Comparison of ENCODE assay signal across 8 cellular contexts in the genomic region with DNA sequence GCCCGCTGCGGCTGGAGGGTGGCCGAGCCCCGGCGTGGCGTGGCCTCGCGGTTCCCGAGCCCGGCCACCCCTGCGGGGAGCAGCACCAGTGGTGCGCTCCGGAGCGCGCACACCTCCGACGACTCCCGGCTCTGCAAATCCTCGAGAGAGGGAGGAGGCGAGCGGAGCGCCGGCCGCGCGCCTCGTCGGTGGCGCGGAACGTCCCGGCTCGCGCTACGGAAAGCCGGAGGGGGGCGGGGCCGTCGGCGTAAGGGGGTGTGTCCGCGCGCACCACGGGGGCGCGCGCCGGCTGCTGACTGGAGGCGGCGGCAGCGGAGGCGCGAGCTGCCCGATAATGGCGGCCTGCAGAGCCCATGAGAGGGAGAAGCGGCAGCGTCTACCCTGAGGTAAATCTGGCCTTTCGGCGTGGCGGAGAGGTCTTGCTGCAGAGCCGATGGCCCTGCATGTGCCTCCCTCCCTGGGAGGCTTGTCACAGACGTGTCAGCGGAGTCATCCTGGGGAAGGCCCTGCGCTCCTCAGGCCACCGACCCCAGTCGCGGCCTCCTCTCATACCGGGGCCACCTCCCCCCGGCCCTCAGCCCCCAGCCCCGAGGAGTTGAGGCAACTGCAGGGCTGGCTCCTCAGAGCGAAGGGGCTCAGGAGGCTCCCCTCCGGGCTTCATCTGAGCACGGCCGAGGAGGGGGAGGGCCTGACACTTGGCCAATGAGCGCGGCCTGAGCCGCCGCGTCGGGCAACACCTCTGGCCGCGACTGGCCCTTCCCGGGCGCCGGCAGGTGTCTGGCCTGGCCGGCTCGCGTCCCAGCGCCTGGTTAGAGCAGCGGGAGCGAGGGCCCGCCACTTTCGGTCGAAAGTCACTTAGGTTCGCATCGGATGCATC. TPM values are rescaled to one million over a fixed set of nuclear protein-coding genes. Genes with fewer than 3 reads are reported as not detected.
DNase-seq lines count a peak whose midpoint lies in the region; FAIRE-seq and TF ChIP-seq lines count a peak whose summit lies in the region.

A gene (plus strand): TSS at position 295 of the 877 bp plus-strand sequence. CDS start 2,485 bp downstream, outside the sequence.

- DNase-seq in GM03348 (ENCODE audit: low spot score) = peak; percentile 98
- DNase-seq in HFFc6 = peak; percentile 93
- DNase-seq in NB4 (ENCODE audit: low read depth) = peak; percentile 96
- DNase-seq in SK-N-DZ (ENCODE audit: low spot score) = peak; percentile 90
- peak; percentile 94 for DNase-seq in activated naive CD4-positive, alpha-beta T cell treated with Interleukin-2 at 50 U/mL for 16 hours
- peak; percentile 92 to 96 for DNase-seq in frontal cortex (ENCODE audit: low spot score in 2 of 2)
- peak; percentile 73 for DNase-seq in non-pigmented ciliary epithelial cell (ENCODE audit: low read depth)
- DNase-seq in substantia nigra (lab: John Stamatoyannopoulos, UW) = peak; percentile 55 to 95 (median 86)

- H3K4me3 Mint-ChIP-seq in HFFc6 = peak within 1 kb of the TSS; percentile 95

- FAIRE-seq in frontal cortex (lab: Jason Lieb, UNC) = no peak

- peaks cover 22% of the 10 kb centered on the region for H3K4me1 Mint-ChIP-seq in HFFc6 (ENCODE audit: low read depth)

- peaks cover 5% of the 10 kb centered on the region; the same call in 1 of the 2 replicates for H3K36me3 Mint-ChIP-seq in HFFc6 (ENCODE audit: low read depth)

- peak within 1 kb of the TSS; percentile 93 for H3K27ac ChIP-seq in substantia nigra (ENCODE audit: low read depth, low read length, poor library complexity, severe bottlenecking)

- no peaks in the 10 kb centered on the region for H3K27me3 Mint-ChIP-seq in HFFc6 (ENCODE audit: insufficient read depth)

- H3K4me3 ChIP-seq in NB4 (ENCODE audit: low read depth, low read length) = peak within 1 kb of the TSS; percentile 89

- H3K27ac Mint-ChIP-seq in HFFc6 = peak within 1 kb of the TSS; percentile 84

- no peaks in the 10 kb centered on the region for H3K9me3 Mint-ChIP-seq in HFFc6

- TF ChIP-seq CTCF in HFFc6 (IDR thresholded peaks at IDR 0.05) (no peak), NB4 (IDR thresholded peaks at IDR 0.05; ENCODE audit: low read depth, low read length) (no peak)

- TF ChIP-seq POLR2A in NB4 (IDR thresholded peaks at IDR 0.05; ENCODE audit: extremely low read depth, insufficient read length) = peak; percentile 79

RNA-seq across cellular contexts. Expression of the gene that starts here (rescaled TPM):
- total RNA-seq in HFFc6 (2021; fragmentation: NEBNext Ultra II Directional; extraction: Animal tissue kit (Norgen Biotek cat#: 25700)) = 1 to 10 TPM; 2.5 to 4.4 (median 3.8) TPM
- polyA plus RNA-seq in SK-N-DZ (2014; cell fraction: cytosol; rRNA removed) = 6.1 and 6.8 TPM in 2 replicates
- polyA plus RNA-seq in SK-N-DZ (2014; cell fraction: nucleus; rRNA removed) = 3.1 and 4.6 TPM in 2 replicates
- 109 TPM for total RNA-seq in frontal cortex

Comparison
In these comparisons a context has a peak if more than half of its experiments do, and no peak if none do; other contexts are left out.
1. Peak in every context shown above with its lines: DNase-seq, H3K4me3 ChIP-seq and H3K27ac ChIP-seq.
2. RNA of the gene that starts here (total RNA-seq): 109 TPM in frontal cortex (single experiment); 2.5 to 4.4 TPM in HFFc6; every median in the first group is over 10 times any median in the second.